In the genomic region with DNA sequence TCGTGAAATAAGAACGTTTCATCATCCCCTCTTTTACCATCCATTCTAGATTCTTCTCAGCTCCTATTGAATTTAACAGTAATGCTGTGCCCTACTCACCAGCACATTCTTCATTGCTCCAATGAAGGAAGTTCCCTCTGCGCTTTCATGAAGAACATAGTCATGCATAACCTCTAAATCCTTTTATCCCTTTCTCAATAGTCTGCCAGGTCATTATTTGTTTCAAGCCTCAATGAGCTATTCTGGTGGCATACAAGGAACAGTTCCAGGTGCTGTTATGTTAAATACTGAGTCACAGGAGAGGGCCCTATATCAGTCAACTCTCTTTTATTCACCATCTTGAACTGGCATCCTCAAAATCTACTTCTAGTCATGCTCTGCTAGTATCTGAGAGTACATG, we compare ENCODE assay signal across 36 cellular contexts.
"Had no signal": no experiment of that assay in that cellular context is flagged by ENCODE, and none has a peak within 500 bp of the region (broad histone marks: within the 10 kb centered on the region; RNA-seq: fewer than 3 reads in every experiment).

No MANE protein-coding gene starts in this region.

- DNase-seq: Karpas-422, Kasumi-1, MG63, MM.1S, MV-4-11, NCI-H1048, NCI-H1092, NCI-H1092 treated with DMSO at 0.1 percent for 48 hours, NCI-H1105, NCI-H1105 treated with DMSO at 0.1 percent for 48 hours, NCI-H1417, NCI-H1417 treated with DMSO at 0.1 percent for 48 hours, NCI-H1436, NCI-H1436 treated with DMSO at 0.1 percent for 48 hours, NCI-H146, NCI-H1694, NCI-H1694 treated with DMSO at 0.1 percent for 48 hours, NCI-H187, NCI-H187 treated with DMSO at 0.1 percent for 48 hours, NCI-H1930, NCI-H2029, NCI-H2029 treated with DMSO at 0.1 percent for 48 hours, NCI-H2081, NCI-H2081 treated with DMSO at 0.1 percent for 48 hours, NCI-H2107, NCI-H2171, NCI-H2171 treated with DMSO at 0.1 percent for 48 hours, NCI-H2227 treated with DMSO at 0.1 percent for 48 hours, NCI-H226, NCI-H345, NCI-H446, NCI-H446 treated with DMSO at 0.1 percent for 48 hours, NCI-H510A, NCI-H510A treated with DMSO at 0.1 percent for 48 hours, NCI-H524, NCI-H524 treated with DMSO at 0.1 percent for 48 hours had no signal
